Comparison of ENCODE assay signal across 21 cellular contexts in genomic region chr21:31802331-31802730, GRCh38.
A peak's percentile ranks its signal among the peaks of the same experiment; 100 is the strongest.
DNase-seq lines count a peak whose midpoint lies in the region; ATAC-seq lines count a peak whose summit lies in the region.
"Had no signal": no experiment of that assay in that cellular context is flagged by ENCODE, and none has a peak within 500 bp of the region (broad histone marks: within the 10 kb centered on the region; RNA-seq: fewer than 3 reads in every experiment).

No MANE protein-coding gene starts in this region.

- no peak overlapping the region for H3K14ac ChIP-seq in trophoblast cell (ENCODE audit: low read length)

- no peak for ATAC-seq in HG02970 (IDR thresholded peaks at IDR 0.05; ENCODE audit: low FRiP score, unreplicated experiment)
- ATAC-seq in HG03025 (IDR thresholded peaks at IDR 0.05; ENCODE audit: low FRiP score, unreplicated experiment): no peak
- no peak for ATAC-seq in esophagus mucosa
- ATAC-seq: A549 had no signal

- no peak overlapping the region for H3K23ac ChIP-seq in mesendoderm (ENCODE audit: low read length)
- H3K23ac ChIP-seq in trophoblast cell (ENCODE audit: low read length): no peak overlapping the region

- no peak overlapping the region for H3K4me2 ChIP-seq in mesendoderm (ENCODE audit: low read length)
- no peak overlapping the region for H3K4me2 ChIP-seq in trophoblast cell (ENCODE audit: low read length)
- H3K4me2 ChIP-seq: A549; BLaER1 treated with 17β-estradiol and CSF1 and Interleukin-3, amounts not matched to agents 10 nM and 100 nM had no signal

- no peak overlapping the region for H4K12ac ChIP-seq in trophoblast cell (ENCODE audit: low read depth, low read length)

- no peak overlapping the region for H4K91ac ChIP-seq in trophoblast cell (ENCODE audit: low read depth, low read length)

- H3K27me3 ChIP-seq in NT2/D1 (ENCODE audit: insufficient read depth, insufficient read length) (no peaks in the 10 kb centered on the region), mesendoderm (ENCODE audit: insufficient read depth, low read length, poor library complexity) (no peaks in the 10 kb centered on the region), trophoblast cell (ENCODE audit: insufficient read depth, low read length) (no peaks in the 10 kb centered on the region)
- H3K27me3 ChIP-seq: BE2C; BLaER1 treated with 17β-estradiol and CSF1 and Interleukin-3, amounts not matched to agents 10 nM and 100 nM had no signal

- no peak overlapping the region for H2BK5ac ChIP-seq in mesendoderm (ENCODE audit: low read length)
- H2BK5ac ChIP-seq in trophoblast cell (ENCODE audit: low read depth, low read length, poor library complexity): peak overlapping the region; percentile 35

- H3K36me3 ChIP-seq in NT2/D1 (ENCODE audit: insufficient read depth, insufficient read length, low read length) (no peaks in the 10 kb centered on the region), mesendoderm (ENCODE audit: control insufficient read depth, insufficient read depth, low read length) (no peaks in the 10 kb centered on the region), trophoblast cell (ENCODE audit: control insufficient read depth in 1 of 2, insufficient read depth in 2 of 2, low read length in 2 of 2) (no peaks in the 10 kb centered on the region)
- H3K36me3 ChIP-seq: BE2C; BLaER1 treated with 17β-estradiol and CSF1 and Interleukin-3, amounts not matched to agents 10 nM and 100 nM had no signal

- H3K56ac ChIP-seq in mesendoderm (ENCODE audit: low read length): no peak overlapping the region

- H3K79me1 ChIP-seq in mesendoderm (ENCODE audit: low read length) (no peaks in the 10 kb centered on the region), trophoblast cell (ENCODE audit: low read length) (peaks cover 10% of the 10 kb centered on the region)

- H3K4me3 ChIP-seq in NT2/D1 (ENCODE audit: insufficient read length, low read depth) (no peak overlapping the region), mesendoderm (ENCODE audit: low read length) (no peak overlapping the region), trophoblast cell (ENCODE audit: low read depth, low read length) (no peak overlapping the region)
- H3K4me3 ChIP-seq: A549; BLaER1 treated with 17β-estradiol and CSF1 and Interleukin-3, amounts not matched to agents 10 nM and 100 nM had no signal

- DNase-seq in ELF-1 (ENCODE audit: low read depth, low spot score) (peak; percentile 20), NT2/D1 (ENCODE audit: low read depth, low spot score) (peak; percentile 18), mesendoderm (peak; percentile 10), trophoblast cell (peak; percentile 73 to 87), cortex of kidney (lab: John Stamatoyannopoulos, UW) (no peak)
- DNase-seq: 8988T; ACHN; AML-193; BE2C; CD4-positive, alpha-beta T cell; CD8-positive, alpha-beta memory T cell; DMS79; EL; GF-D8; H7; HCEC 1CT had no signal

- H2BK12ac ChIP-seq in trophoblast cell (ENCODE audit: low read length): no peak overlapping the region

- H3K18ac ChIP-seq in mesendoderm (ENCODE audit: low read length) (no peak overlapping the region), trophoblast cell (ENCODE audit: low read length) (no peak overlapping the region)

- H3K27ac ChIP-seq in mesendoderm (ENCODE audit: low read depth, low read length) (no peak overlapping the region), trophoblast cell (ENCODE audit: low read depth, low read length) (no peak overlapping the region)
- H3K27ac ChIP-seq: A549; BLaER1 treated with 17β-estradiol and CSF1 and Interleukin-3, amounts not matched to agents 10 nM and 100 nM had no signal

- WGBS in mesendoderm (ENCODE audit: extremely low coverage, insufficient coverage, low lambda C conversion rate): no CpG with 5 or more reads among the region's 7 CpGs
- no CpG with 5 or more reads among the region's 7 CpGs for WGBS in trophoblast cell (ENCODE audit: extremely low coverage, insufficient coverage, insufficient read length)

- no peak overlapping the region for H4K8ac ChIP-seq in mesendoderm (ENCODE audit: low read depth, low read length)
- H4K8ac ChIP-seq in trophoblast cell (ENCODE audit: low read depth, low read length): no peak overlapping the region

- H3K79me2 ChIP-seq in mesendoderm (ENCODE audit: control insufficient read depth, insufficient read depth, low read length) (no peaks in the 10 kb centered on the region), trophoblast cell (ENCODE audit: control insufficient read depth, insufficient read depth, low read length, poor library complexity) (peaks cover 2% of the 10 kb centered on the region)

- no peak overlapping the region for H2BK15ac ChIP-seq in mesendoderm (replicated peaks; ENCODE audit: low read depth)

- H3K4me1 ChIP-seq in NT2/D1 (ENCODE audit: insufficient read depth, insufficient read length) (peaks cover 8% of the 10 kb centered on the region), mesendoderm (ENCODE audit: control insufficient read depth, low read depth, low read length) (no peaks in the 10 kb centered on the region), trophoblast cell (ENCODE audit: control insufficient read depth in 1 of 2, insufficient read depth in 2 of 2, low read length in 2 of 2) (peaks cover 13 to 20% of the 10 kb centered on the region in 2 experiments)
- H3K4me1 ChIP-seq: A549, BE2C had no signal

- H2BK120ac ChIP-seq in mesendoderm (ENCODE audit: low read depth, low read length) (no peak overlapping the region), trophoblast cell (ENCODE audit: insufficient read depth, low read length, poor library complexity) (peak overlapping the region; percentile 56)

- no peak overlapping the region for H3K9ac ChIP-seq in NT2/D1 (ENCODE audit: insufficient read length, low read depth)
- no peak overlapping the region for H3K9ac ChIP-seq in mesendoderm (ENCODE audit: low read length)
- H3K9ac ChIP-seq in trophoblast cell (ENCODE audit: low read length): no peak overlapping the region
- H3K9ac ChIP-seq: BLaER1 treated with 17β-estradiol and CSF1 and Interleukin-3, amounts not matched to agents 10 nM and 100 nM had no signal

- H4K5ac ChIP-seq in mesendoderm (ENCODE audit: low read length): no peak overlapping the region

- no peak overlapping the region for H2AK5ac ChIP-seq in mesendoderm (ENCODE audit: low read length)
- H2AK5ac ChIP-seq in trophoblast cell (ENCODE audit: low read length): no peak overlapping the region

- no peaks in the 10 kb centered on the region for H3K9me3 ChIP-seq in NT2/D1 (ENCODE audit: insufficient read depth, low read length)
- H3K9me3 ChIP-seq in trophoblast cell (ENCODE audit: insufficient read depth, low read depth, low read length): peaks cover 2% of the 10 kb centered on the region
- H3K9me3 ChIP-seq: A549, BE2C had no signal

- no peak overlapping the region for H2AFZ ChIP-seq in trophoblast cell (ENCODE audit: insufficient read depth, low read length, poor library complexity)

- H3K4ac ChIP-seq in mesendoderm (ENCODE audit: low read depth, low read length) (no peak overlapping the region), trophoblast cell (ENCODE audit: low read depth, low read length) (no peak overlapping the region)
